Comparison of ENCODE assay signal across 1 cellular context in genomic region chr17:80981062-80981902, GRCh38.
TF ChIP-seq lines count a peak whose summit lies in the region.

No MANE protein-coding gene starts in this region.

TF ChIP-seq in IMR-90, 13 proteins besides CTCF, POLR2A, EP300 and RAD21 (continued from another document):
- TF ChIP-seq ELK1 (IDR thresholded peaks at IDR 0.05; ENCODE audit: borderline replicate concordance, low read depth, low read length): no peak
TF ChIP-seq in IMR-90: peak in this region for 2.
